ENCODE assay signal across 21 cellular contexts in the genomic region with DNA sequence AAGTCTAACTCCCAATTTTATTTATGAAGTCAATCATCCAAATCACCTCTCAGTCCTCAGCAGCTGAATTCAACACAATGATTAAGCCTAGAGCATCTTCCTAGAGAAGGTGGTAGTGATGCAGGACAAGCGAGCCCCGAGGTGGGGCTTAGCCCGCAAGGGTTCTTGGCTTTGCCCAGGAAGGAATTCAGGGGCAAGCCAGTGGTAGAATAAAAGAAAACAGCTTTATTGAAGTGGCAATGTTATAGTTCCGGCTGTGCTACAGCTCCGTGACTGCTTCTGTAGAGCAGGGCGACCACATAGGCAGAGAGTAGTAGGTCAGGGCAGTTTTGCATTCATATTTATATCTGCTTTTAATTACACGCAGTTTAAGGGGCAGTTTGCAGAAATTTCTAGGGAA. TPM values are rescaled to one million over a fixed set of nuclear protein-coding genes. Genes with fewer than 3 reads are reported as not detected.
DNase-seq lines count a peak whose midpoint lies in the region; ATAC-seq and TF ChIP-seq lines count a peak whose summit lies in the region.
"Had no signal": no experiment of that assay in that cellular context is flagged by ENCODE, and none has a peak within 500 bp of the region (broad histone marks: within the 10 kb centered on the region; RNA-seq: fewer than 3 reads in every experiment).

No MANE protein-coding gene starts in this region.

- no peaks in the 10 kb centered on the region for H3K36me3 ChIP-seq in endodermal cell (ENCODE audit: control insufficient read depth, insufficient read depth, low read length)
- H3K36me3 ChIP-seq: transverse colon had no signal

- POLR2A ChIA-PET in activated CD4-positive, alpha-beta memory T cell treated with anti-CD3 and anti-CD28 coated beads for 36 hours (lab: Charles Lee) = interaction anchor here (16.2 kb wide), 1 partner anchor 28 kb away, joined by 343 read pairs; no protein-coding TSS in a partner anchor

- H3K27ac Mint-ChIP-seq in activated CD4-positive, alpha-beta memory T cell treated with anti-CD3 and anti-CD28 coated beads for 36 hours = peak overlapping the region; percentile 94
- no peak overlapping the region for H3K27ac Mint-ChIP-seq in endodermal cell
- H3K27ac Mint-ChIP-seq in stimulated activated naive CD8-positive, alpha-beta T cell treated with anti-CD3 and anti-CD28 coated beads, Interleukin-15, amount 100 ng/mL, for 72 hours = peak overlapping the region; percentile 93 to 96

- no peak overlapping the region for H3K9ac ChIP-seq in endodermal cell (ENCODE audit: extremely low read depth, low read length, poor library complexity, severe bottlenecking)

- H3K4me3 ChIP-seq in endodermal cell (ENCODE audit: low read length) = no peak overlapping the region
- H3K4me3 ChIP-seq: transverse colon had no signal

- TF ChIP-seq CTCF in endodermal cell (conservative IDR thresholded peaks at IDR 0.05) = no peak

- H3K4me1 Mint-ChIP-seq in activated CD4-positive, alpha-beta memory T cell treated with anti-CD3 and anti-CD28 coated beads for 36 hours (ENCODE audit: low read depth) = peaks cover 93% of the 10 kb centered on the region
- H3K4me1 Mint-ChIP-seq in endodermal cell = peaks cover 7% of the 10 kb centered on the region
- H3K4me1 Mint-ChIP-seq in stimulated activated naive CD8-positive, alpha-beta T cell treated with anti-CD3 and anti-CD28 coated beads, Interleukin-15, amount 100 ng/mL, for 72 hours = peaks cover 96% of the 10 kb centered on the region

- H3K9me3 ChIP-seq in endodermal cell (ENCODE audit: control insufficient read depth, low read length) = no peaks in the 10 kb centered on the region
- H3K9me3 ChIP-seq: transverse colon had no signal

- CTCF ChIA-PET in activated CD4-positive, alpha-beta memory T cell treated with anti-CD3 and anti-CD28 coated beads for 36 hours (lab: Charles Lee) = interaction anchor here (3.6 kb wide), 1 partner anchor 43 kb away, joined by 18 read pairs; no protein-coding TSS in a partner anchor

- ATAC-seq in stimulated activated naive CD8-positive, alpha-beta T cell treated with anti-CD3 and anti-CD28 coated beads, Interleukin-15, amount 100 ng/mL, for 72 hours = no peak
- ATAC-seq in GM18909 (IDR thresholded peaks at IDR 0.05; ENCODE audit: poor library complexity, unreplicated experiment) (no peak), HG02884 (IDR thresholded peaks at IDR 0.05; ENCODE audit: unreplicated experiment) (no peak), HG02763 (IDR thresholded peaks at IDR 0.05; ENCODE audit: unreplicated experiment) (no peak)
- ATAC-seq: Right ventricle myocardium inferior had no signal

- intact Hi-C loops in activated CD4-positive, alpha-beta memory T cell treated with anti-CD3 and anti-CD28 coated beads for 36 hours (cut with micrococcal nuclease) = loop anchor here (2.0 kb wide), 1 partner anchor 15 kb away; no protein-coding TSS in a partner anchor

- no peak overlapping the region for H3K27ac ChIP-seq in endodermal cell (ENCODE audit: low read depth, low read length)
- H3K27ac ChIP-seq: transverse colon had no signal

- WGBS in endodermal cell (ENCODE audit: insufficient coverage in 1 of 2, insufficient read length in 1 of 2), 2 experiments = 82 to 97% methylated on average over 5 to 7 of the region's 7 CpGs

- H3K4me3 Mint-ChIP-seq in activated CD4-positive, alpha-beta memory T cell treated with anti-CD3 and anti-CD28 coated beads for 36 hours = peak overlapping the region; percentile 67
- no peak overlapping the region for H3K4me3 Mint-ChIP-seq in endodermal cell
- peak overlapping the region; percentile 81 to 83 for H3K4me3 Mint-ChIP-seq in stimulated activated naive CD8-positive, alpha-beta T cell treated with anti-CD3 and anti-CD28 coated beads, Interleukin-15, amount 100 ng/mL, for 72 hours

- H3K36me3 Mint-ChIP-seq in activated CD4-positive, alpha-beta memory T cell treated with anti-CD3 and anti-CD28 coated beads for 36 hours = peaks cover 90% of the 10 kb centered on the region
- H3K36me3 Mint-ChIP-seq in endodermal cell (ENCODE audit: low read depth) = no peaks in the 10 kb centered on the region

- no peaks in the 10 kb centered on the region for H3K27me3 ChIP-seq in endodermal cell (ENCODE audit: control insufficient read depth, insufficient read depth, low read length, poor library complexity, severe bottlenecking)
- H3K27me3 ChIP-seq: transverse colon had no signal

- no peaks in the 10 kb centered on the region for H3K9me3 Mint-ChIP-seq in activated CD4-positive, alpha-beta memory T cell treated with anti-CD3 and anti-CD28 coated beads for 36 hours
- peaks cover 1% of the 10 kb centered on the region for H3K9me3 Mint-ChIP-seq in endodermal cell
- H3K9me3 Mint-ChIP-seq in stimulated activated naive CD8-positive, alpha-beta T cell treated with anti-CD3 and anti-CD28 coated beads, Interleukin-15, amount 100 ng/mL, for 72 hours = no peaks in the 10 kb centered on the region

- no peaks in the 10 kb centered on the region for H3K27me3 Mint-ChIP-seq in activated CD4-positive, alpha-beta memory T cell treated with anti-CD3 and anti-CD28 coated beads for 36 hours
- H3K27me3 Mint-ChIP-seq in endodermal cell (ENCODE audit: insufficient read depth) = peaks cover 2% of the 10 kb centered on the region
- H3K27me3 Mint-ChIP-seq in stimulated activated naive CD8-positive, alpha-beta T cell treated with anti-CD3 and anti-CD28 coated beads, Interleukin-15, amount 100 ng/mL, for 72 hours = no peaks in the 10 kb centered on the region

- DNase-seq in stimulated activated CD4-positive, alpha-beta T cell treated with anti-CD3 and anti-CD28 coated beads, Interleukin-4, amount 100 ng/mL, for 24 hours = peak; percentile 3
- DNase-seq in stimulated activated CD4-positive, alpha-beta T cell treated with anti-CD3 and anti-CD28 coated beads, Interleukin-15, amount 100 ng/mL, for 24 hours = no peak
- DNase-seq in activated CD4-positive, alpha-beta memory T cell treated with anti-CD3 and anti-CD28 coated beads for 36 hours = peak; percentile 8
- DNase-seq in endodermal cell = peak; percentile 29
- DNase-seq in stimulated activated naive CD8-positive, alpha-beta T cell treated with anti-CD3 and anti-CD28 coated beads, Interleukin-15, amount 100 ng/mL, for 72 hours = no peak
- DNase-seq: amniotic stem cell; cerebellar nuclear complex; H7; hippocampal formation; NCI-H1417; NK-92 treated with Interleukin-12 subunit alpha and Interleukin-12 subunit beta, amount 100 ng/mL, for 24 hours; occipital lobe; stimulated activated CD4-positive, alpha-beta T cell treated with anti-CD3 and anti-CD28 coated beads, Interleukin-2, amount 100 ng/mL, for 48 hours; transverse colon had no signal

- no peaks in the 10 kb centered on the region for H3K4me1 ChIP-seq in endodermal cell (ENCODE audit: control insufficient read depth, insufficient read depth, low read length)
- H3K4me1 ChIP-seq: transverse colon had no signal

RNA-seq across cellular contexts. Expression of gene IL2RA, which starts 18.1 kb away (rescaled TPM):
- total RNA-seq in activated CD4-positive, alpha-beta memory T cell treated with anti-CD3 and anti-CD28 coated beads for 36 hours = 100 to 1,000 TPM; 961 to 988 TPM
- total RNA-seq in endodermal cell = not detected
- polyA plus RNA-seq in endodermal cell (2013, experiment 1 of 2) = not detected
- not detected for polyA plus RNA-seq in endodermal cell (2013, experiment 2 of 2)
- total RNA-seq: fibroblast of villous mesenchyme, H7, HT-29, LHCN-M2, occipital lobe had no signal

RNA-seq across cellular contexts. Expression of gene RBM17, which starts 44.8 kb away (rescaled TPM):
- 100 to 1,000 TPM; 151 to 155 TPM for total RNA-seq in activated CD4-positive, alpha-beta memory T cell treated with anti-CD3 and anti-CD28 coated beads for 36 hours
- total RNA-seq in endodermal cell = 100 to 1,000 TPM; 123 to 139 TPM
- 93.5 TPM for polyA plus RNA-seq in endodermal cell (2013, experiment 1 of 2)
- polyA plus RNA-seq in endodermal cell (2013, experiment 2 of 2) = 77.6 TPM

Comparison
In these comparisons a context has a peak if more than half of its experiments do, and no peak if none do; other contexts are left out.
1. DNase-seq: peak in stimulated activated CD4-positive, alpha-beta T cell treated with anti-CD3 and anti-CD28 coated beads, Interleukin-4, amount 100 ng/mL, for 24 hours (single experiment), activated CD4-positive, alpha-beta memory T cell treated with anti-CD3 and anti-CD28 coated beads for 36 hours (single experiment) and endodermal cell (single experiment); none in stimulated activated CD4-positive, alpha-beta T cell treated with anti-CD3 and anti-CD28 coated beads, Interleukin-15, amount 100 ng/mL, for 24 hours (single experiment) and stimulated activated naive CD8-positive, alpha-beta T cell treated with anti-CD3 and anti-CD28 coated beads, Interleukin-15, amount 100 ng/mL, for 72 hours (0 of 2).
2. RNA of gene IL2RA, which starts 18.1 kb away (total RNA-seq): 961 to 988 TPM in activated CD4-positive, alpha-beta memory T cell treated with anti-CD3 and anti-CD28 coated beads for 36 hours; not detected in endodermal cell; every median in the first group is over 100 times any median in the second.